ENCODE assay signal across 4 cellular contexts in genomic region chr22:30460555-30460954, GRCh38. TPM values are rescaled to one million over a fixed set of nuclear protein-coding genes. Genes with fewer than 3 reads are reported as not detected.
"Had no signal": no experiment of that assay in that cellular context is flagged by ENCODE, and none has a peak within 500 bp of the region (broad histone marks: within the 10 kb centered on the region; RNA-seq: fewer than 3 reads in every experiment).

No MANE protein-coding gene starts in this region.

RNA-seq across cellular contexts. Expression of gene SEC14L3, which starts 11.3 kb away (rescaled TPM):
- total RNA-seq: LHCN-M2, M059J, MCF 10A, NCI-H460 had no signal

RNA-seq across cellular contexts. Expression of gene SEC14L4, which starts 44.9 kb away (rescaled TPM):
- total RNA-seq: LHCN-M2, M059J, MCF 10A had no signal
